In the genomic region with DNA sequence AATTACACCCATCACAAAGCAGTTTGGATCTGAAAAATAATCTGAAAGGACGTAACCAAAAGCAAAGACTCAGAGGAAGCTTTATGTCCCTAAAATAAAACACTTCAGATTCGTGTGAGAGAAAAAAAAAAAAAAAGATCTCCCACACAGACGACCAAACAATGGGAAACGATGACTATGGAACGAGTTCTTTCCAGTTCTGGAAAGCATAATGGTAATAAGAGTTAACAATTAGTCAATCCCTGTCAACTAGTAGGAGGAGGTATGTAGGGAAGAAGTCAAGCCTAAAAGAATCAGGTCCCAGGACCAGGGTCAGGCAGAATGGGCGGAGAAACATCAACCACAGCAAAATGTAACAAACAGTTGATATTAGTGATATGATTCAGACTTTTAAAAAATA, we compare ENCODE assay signal across 30 cellular contexts.
"Had no signal": no experiment of that assay in that cellular context is flagged by ENCODE, and none has a peak within 500 bp of the region (broad histone marks: within the 10 kb centered on the region; RNA-seq: fewer than 3 reads in every experiment).

No MANE protein-coding gene starts in this region.

- H3K36me3 Mint-ChIP-seq: activated naive CD4-positive, alpha-beta T cell treated with anti-CD3 and anti-CD28 coated beads, Interleukin-2, amount 50 U/mL, for 72 hours; naive thymus-derived CD8-positive, alpha-beta T cell had no signal

- H3K27ac Mint-ChIP-seq: activated naive CD4-positive, alpha-beta T cell treated with anti-CD3 and anti-CD28 coated beads, Interleukin-2, amount 50 U/mL, for 72 hours; activated T-helper 2 cell treated with anti-CD3 and anti-CD28 coated beads, Interferon-gamma antibody, Interleukin-2, Interleukin-4, amounts not matched to agents 10 μg/mL and 5 μg/mL and 100 μg/mL, durations not matched to agents 14 hours and 24 hours and 36 hours; naive thymus-derived CD8-positive, alpha-beta T cell; T-helper 2 cell treated with Interferon-gamma antibody and Interleukin-4, amounts not matched to agents 5 μg/mL and 100 μg/mL, for 36 hours had no signal

- H3K27me3 Mint-ChIP-seq: naive thymus-derived CD8-positive, alpha-beta T cell had no signal

- H3K4me1 ChIP-seq: breast epithelium, parathyroid adenoma, psoas muscle, testis, transverse colon had no signal

- H3K9me3 Mint-ChIP-seq: activated T-cell treated with anti-CD3 and anti-CD28 coated beads, Interleukin-2, amount 50 U/mL, for 4 hours; activated T-helper 2 cell treated with anti-CD3 and anti-CD28 coated beads, Interferon-gamma antibody, Interleukin-2, Interleukin-4, amounts not matched to agents 10 μg/mL and 5 μg/mL and 100 μg/mL, durations not matched to agents 14 hours and 24 hours and 36 hours; neural crest cell; T-helper 2 cell treated with Interferon-gamma antibody and Interleukin-4, amounts not matched to agents 5 μg/mL and 100 μg/mL, for 36 hours had no signal

- H3K4me1 Mint-ChIP-seq: neural crest cell had no signal

- H3K27ac ChIP-seq: breast epithelium, parathyroid adenoma, psoas muscle, testis, transverse colon had no signal

- DNase-seq: activated CD4-positive, alpha-beta T cell treated with anti-CD3 and anti-CD28 coated beads for 4 hours; activated CD4-positive, alpha-beta T cell treated with anti-CD3 and anti-CD28 coated beads, Interleukin-2, amount 50 U/mL, for 48 hours; activated CD4-positive, CD25-positive, alpha-beta regulatory T cell; activated naive CD4-positive, alpha-beta T cell; activated T-cell treated with anti-CD3 and anti-CD28 coated beads, Interleukin-2, amount 50 U/mL, for 4 hours; central memory CD4-positive, alpha-beta T cell; dermis blood vessel endothelial cell; effector CD8-positive, alpha-beta T cell; erythroblast; foreskin fibroblast; head of caudate nucleus; hippocampal formation; left colon; mesenchymal stem cell; naive thymus-derived CD8-positive, alpha-beta T cell; occipital lobe; psoas muscle; right cardiac atrium; stimulated activated CD4-positive, alpha-beta T cell treated with anti-CD3 and anti-CD28 coated beads, Interleukin-15, amount 100 ng/mL, for 24 hours; stimulated activated CD4-positive, alpha-beta T cell treated with anti-CD3 and anti-CD28 coated beads, Interleukin-2, amount 100 ng/mL, for 24 hours; stimulated activated naive CD8-positive, alpha-beta T cell treated with anti-CD3 and anti-CD28 coated beads, Interleukin-15, Interleukin-2, amounts not matched to agents 100 U/mL and 50 U/mL, for 24 hours; T-helper 1 cell; testis; transverse colon had no signal

- H3K27me3 ChIP-seq: breast epithelium, testis, transverse colon had no signal

- H3K9me3 ChIP-seq: breast epithelium, psoas muscle, testis, transverse colon had no signal

- H3K9ac ChIP-seq: parathyroid adenoma had no signal

- H3K36me3 ChIP-seq: breast epithelium, transverse colon had no signal

- H3K4me3 ChIP-seq: breast epithelium, psoas muscle, testis, transverse colon had no signal

- ATAC-seq: activated naive CD4-positive, alpha-beta T cell treated with anti-CD3 and anti-CD28 coated beads, Interleukin-2, amount 50 U/mL, for 72 hours; activated T-cell treated with anti-CD3 and anti-CD28 coated beads, Interleukin-2, amount 50 U/mL, for 4 hours; left colon; naive thymus-derived CD8-positive, alpha-beta T cell; psoas muscle; right cardiac atrium; stimulated activated naive CD8-positive, alpha-beta T cell treated with anti-CD3 and anti-CD28 coated beads, Interleukin-15, Interleukin-2, amounts not matched to agents 100 U/mL and 50 U/mL, for 24 hours had no signal

- H3K4me3 Mint-ChIP-seq: activated T-cell treated with anti-CD3 and anti-CD28 coated beads, Interleukin-2, amount 50 U/mL, for 4 hours; naive thymus-derived CD8-positive, alpha-beta T cell; neural crest cell; T-helper 2 cell treated with Interferon-gamma antibody and Interleukin-4, amounts not matched to agents 5 μg/mL and 100 μg/mL, for 36 hours had no signal
